In genomic region chr11:30412509-30412908, GRCh38 we compare ENCODE assay signal across 23 cellular contexts.
DNase-seq lines count a peak whose midpoint lies in the region; ATAC-seq and TF ChIP-seq lines count a peak whose summit lies in the region.
"Had no signal": no experiment of that assay in that cellular context is flagged by ENCODE, and none has a peak within 500 bp of the region (broad histone marks: within the 10 kb centered on the region; RNA-seq: fewer than 3 reads in every experiment).

No MANE protein-coding gene starts in this region.

- no peaks in the 10 kb centered on the region for H3K9me3 Mint-ChIP-seq in effector memory CD8-positive, alpha-beta T cell
- H3K9me3 Mint-ChIP-seq in mesothelial cell of epicardium (no peaks in the 10 kb centered on the region), endothelial cell (ENCODE audit: unreplicated experiment) (no peaks in the 10 kb centered on the region)
- H3K9me3 Mint-ChIP-seq: CD4-positive, alpha-beta memory T cell; CD4-positive, CD25-positive, alpha-beta regulatory T cell; CD8-positive, alpha-beta memory T cell had no signal

- TF ChIP-seq CTCF in mesothelial cell of epicardium (IDR thresholded peaks at IDR 0.05; ENCODE audit: unreplicated experiment) (no peak), endothelial cell (IDR thresholded peaks at IDR 0.05; ENCODE audit: unreplicated experiment) (no peak)

- peak; percentile 27 for DNase-seq in M059J (ENCODE audit: low read depth)
- DNase-seq in effector memory CD8-positive, alpha-beta T cell, result no peak
- no peak for DNase-seq in mesothelial cell of epicardium (ENCODE audit: low spot score in 2 of 2, unreplicated experiment in 2 of 2)
- DNase-seq in endothelial cell (ENCODE audit: low spot score), result no peak
- DNase-seq: 8988T; ACHN; BE2C; C1 segment of cervical spinal cord; CD4-positive, alpha-beta memory T cell; CD4-positive, CD25-positive, alpha-beta regulatory T cell; CD8-positive, alpha-beta memory T cell; COR-L47; DMS 273 treated with DMSO at 0.1 percent for 48 hours; DMS153; DMS53; DMS79; DND-41; EL; GDM1 had no signal

- no peak overlapping the region for H3K27ac Mint-ChIP-seq in effector memory CD8-positive, alpha-beta T cell
- H3K27ac Mint-ChIP-seq in mesothelial cell of epicardium (peak overlapping the region; percentile 97), endothelial cell (ENCODE audit: unreplicated experiment) (no peak overlapping the region)
- H3K27ac Mint-ChIP-seq: CD14-positive monocyte; CD4-positive, alpha-beta memory T cell; CD4-positive, CD25-positive, alpha-beta regulatory T cell had no signal

- peaks cover 0 to 5% of the 10 kb centered on the region in 2 donors for H3K4me1 Mint-ChIP-seq in effector memory CD8-positive, alpha-beta T cell (ENCODE audit: low read depth in 2 of 2)
- H3K4me1 Mint-ChIP-seq in mesothelial cell of epicardium (peaks cover 66% of the 10 kb centered on the region), endothelial cell (ENCODE audit: unreplicated experiment) (peaks cover 4% of the 10 kb centered on the region)
- H3K4me1 Mint-ChIP-seq: CD14-positive monocyte; CD4-positive, alpha-beta memory T cell; CD4-positive, CD25-positive, alpha-beta regulatory T cell had no signal

- peak; percentile 71 for ATAC-seq in effector memory CD8-positive, alpha-beta T cell (replicated peaks)
- no peak for ATAC-seq in HG02840 (IDR thresholded peaks at IDR 0.05; ENCODE audit: low FRiP score, unreplicated experiment)
- no peak for ATAC-seq in GM18519 (IDR thresholded peaks at IDR 0.05; ENCODE audit: low FRiP score, unreplicated experiment)
- ATAC-seq: GM12878 had no signal

- H3K36me3 Mint-ChIP-seq in effector memory CD8-positive, alpha-beta T cell (ENCODE audit: insufficient read depth), result no peaks in the 10 kb centered on the region
- H3K36me3 Mint-ChIP-seq in mesothelial cell of epicardium (peaks cover 12% of the 10 kb centered on the region), endothelial cell (ENCODE audit: low read depth, unreplicated experiment) (peaks cover 16% of the 10 kb centered on the region)
- H3K36me3 Mint-ChIP-seq: CD14-positive monocyte; CD4-positive, alpha-beta memory T cell; CD4-positive, CD25-positive, alpha-beta regulatory T cell; CD8-positive, alpha-beta memory T cell had no signal

- peak overlapping the region in 1 of 2 donors; percentile 41 for H3K4me3 Mint-ChIP-seq in effector memory CD8-positive, alpha-beta T cell
- H3K4me3 Mint-ChIP-seq in mesothelial cell of epicardium, result no peak overlapping the region
- no peak overlapping the region for H3K4me3 Mint-ChIP-seq in endothelial cell (ENCODE audit: unreplicated experiment)
- H3K4me3 Mint-ChIP-seq: CD14-positive monocyte; CD4-positive, alpha-beta memory T cell; CD4-positive, CD25-positive, alpha-beta regulatory T cell had no signal

- H3K27me3 Mint-ChIP-seq in effector memory CD8-positive, alpha-beta T cell, result peaks cover 0 to 15% of the 10 kb centered on the region in 2 donors
- no peaks in the 10 kb centered on the region for H3K27me3 Mint-ChIP-seq in mesothelial cell of epicardium (ENCODE audit: low read depth)
- no peaks in the 10 kb centered on the region for H3K27me3 Mint-ChIP-seq in endothelial cell (ENCODE audit: unreplicated experiment)
- H3K27me3 Mint-ChIP-seq: CD4-positive, CD25-positive, alpha-beta regulatory T cell had no signal
